18 cellular contexts compared by ENCODE assay signal in the genomic region with DNA sequence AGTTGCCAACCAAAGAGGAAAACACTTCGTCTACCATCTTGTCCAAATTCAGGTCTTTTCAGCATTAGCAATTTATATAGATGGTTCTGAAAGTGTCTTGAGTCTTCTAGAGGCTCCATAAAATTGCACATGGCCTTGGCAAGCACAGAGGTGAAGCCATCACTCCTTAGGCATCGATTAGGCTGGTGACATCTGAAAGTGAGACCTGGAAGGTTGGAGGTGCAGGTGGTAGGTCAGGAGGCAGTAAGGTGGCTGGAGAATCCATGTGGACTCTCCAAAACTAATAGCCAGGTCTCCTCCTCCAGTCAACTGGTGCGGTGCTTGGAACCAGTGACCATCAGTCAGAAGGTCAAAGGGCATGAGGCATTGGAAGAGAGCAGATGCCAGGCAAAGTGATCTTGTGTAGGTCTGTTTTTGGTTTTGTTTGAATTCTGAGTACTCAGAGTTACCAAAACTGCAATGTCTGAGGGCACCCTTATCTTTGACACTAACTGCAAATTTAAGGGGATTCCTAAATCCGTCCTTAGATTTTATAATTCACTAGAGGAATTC. TPM values are rescaled to one million over a fixed set of nuclear protein-coding genes. Genes with fewer than 3 reads are reported as not detected.
A peak's percentile ranks its signal among the peaks of the same experiment; 100 is the strongest.
DNase-seq lines count a peak whose midpoint lies in the region; ATAC-seq and TF ChIP-seq lines count a peak whose summit lies in the region.
"Had no signal": no experiment of that assay in that cellular context is flagged by ENCODE, and none has a peak within 500 bp of the region (broad histone marks: within the 10 kb centered on the region; RNA-seq: fewer than 3 reads in every experiment).

No MANE protein-coding gene starts in this region.

- H3K4me3 ChIP-seq in left ventricle myocardium inferior (no peak overlapping the region), heart left ventricle (no peak overlapping the region), stomach smooth muscle (ENCODE audit: low read length in 2 of 2) (no peak overlapping the region), brain microvascular endothelial cell (ENCODE audit: low read depth, low read length) (no peak overlapping the region)
- H3K4me3 ChIP-seq: BLaER1 treated with 17β-estradiol and CSF1 and Interleukin-3, amounts not matched to agents 10 nM and 100 nM; GM12878; GM23338 had no signal

- H3K9me3 ChIP-seq in left ventricle myocardium inferior (replicated peaks) (no peaks in the 10 kb centered on the region), heart left ventricle (peaks cover 0 to 13% (median 0%) of the 10 kb centered on the region in 12 donors), stomach smooth muscle (ENCODE audit: control insufficient read depth in 2 of 2, low read length in 2 of 2) (no peaks in the 10 kb centered on the region)

- WGBS in heart left ventricle, 4 donors: 66 to 97% (median 70%) methylated on average over 4 of the region's 4 CpGs

- TF ChIP-seq CTCF in left ventricle myocardium inferior (IDR thresholded peaks at IDR 0.05; ENCODE audit: borderline replicate concordance) (no peak), heart left ventricle (IDR thresholded peaks at IDR 0.05) (no peak), brain microvascular endothelial cell (IDR thresholded peaks at IDR 0.05; ENCODE audit: low read depth, low read length, missing control alignments) (no peak)

- no peaks in the 10 kb centered on the region for H3K27me3 ChIP-seq in left ventricle myocardium inferior (ENCODE audit: low read depth)
- no peaks in the 10 kb centered on the region for H3K27me3 ChIP-seq in heart left ventricle
- no peaks in the 10 kb centered on the region for H3K27me3 ChIP-seq in stomach smooth muscle (ENCODE audit: control insufficient read depth in 1 of 2, insufficient read depth in 2 of 2, low read length in 2 of 2)
- H3K27me3 ChIP-seq in brain microvascular endothelial cell (replicated peaks): no peaks in the 10 kb centered on the region
- H3K27me3 ChIP-seq: BLaER1 treated with 17β-estradiol and CSF1 and Interleukin-3, amounts not matched to agents 10 nM and 100 nM had no signal

- in situ Hi-C loops in brain microvascular endothelial cell (cut with HindIII; ENCODE audit: low pct_ligation_motif_present, low sequenced_read_pairs): no loop called here

- H3K27ac ChIP-seq in left ventricle myocardium inferior (replicated peaks) (peak overlapping the region; percentile 86), heart left ventricle (peak overlapping the region in 3 of 12 donors; percentile 51 to 75 (median 62)), stomach smooth muscle (ENCODE audit: low read length) (peak overlapping the region; percentile 31), brain microvascular endothelial cell (no peak overlapping the region)
- H3K27ac ChIP-seq: BLaER1 treated with 17β-estradiol and CSF1 and Interleukin-3, amounts not matched to agents 10 nM and 100 nM had no signal

- no peak overlapping the region for H3K9ac ChIP-seq in stomach smooth muscle (ENCODE audit: low read length in 2 of 2)
- H3K9ac ChIP-seq: BLaER1 treated with 17β-estradiol and CSF1 and Interleukin-3, amounts not matched to agents 10 nM and 100 nM had no signal

- no peak for DNase-seq in left ventricle myocardium inferior
- DNase-seq in heart left ventricle: no peak
- peak; percentile 24 for DNase-seq in islet precursor cell
- no peak for DNase-seq in SIG-M5 treated with dmso at 0.1 percent for 504 hours (lab: John Stamatoyannopoulos, UW; ENCODE audit: unreplicated experiment)
- no peak for DNase-seq in glomerular visceral epithelial cell (ENCODE audit: extremely low spot score)
- no peak for DNase-seq in brain microvascular endothelial cell
- DNase-seq: ACHN; CD4-positive, alpha-beta T cell; DMS79; H7 had no signal

- intact Hi-C loops in left ventricle myocardium inferior (cut with micrococcal nuclease) (no loop called here), heart left ventricle (cut with DNase I) (loop anchor here in 2 of 10 donors (2.0 to 10.0 kb wide), 2 partner anchors 31 to 101 kb away; no protein-coding TSS in a partner anchor)

- no peak for ATAC-seq in heart left ventricle
- ATAC-seq: GM23338 had no signal

- peaks cover 24% of the 10 kb centered on the region for H3K4me1 ChIP-seq in left ventricle myocardium inferior
- peaks cover 4 to 24% (median 22%) of the 10 kb centered on the region in 12 donors for H3K4me1 ChIP-seq in heart left ventricle
- H3K4me1 ChIP-seq in stomach smooth muscle (ENCODE audit: control insufficient read depth, insufficient read depth, low read length): peaks cover 21% of the 10 kb centered on the region
- H3K4me1 ChIP-seq: BLaER1 treated with 17β-estradiol and CSF1 and Interleukin-3, amounts not matched to agents 10 nM and 100 nM had no signal

- TF ChIP-seq POLR2A in heart left ventricle (IDR thresholded peaks at IDR 0.05): no peak

- H3K36me3 ChIP-seq in left ventricle myocardium inferior (no peaks in the 10 kb centered on the region), heart left ventricle (no peaks in the 10 kb centered on the region), stomach smooth muscle (ENCODE audit: control insufficient read depth in 2 of 2, insufficient read depth in 2 of 2, low read length in 2 of 2) (no peaks in the 10 kb centered on the region), brain microvascular endothelial cell (replicated peaks) (no peaks in the 10 kb centered on the region)
- H3K36me3 ChIP-seq: BLaER1 treated with 17β-estradiol and CSF1 and Interleukin-3, amounts not matched to agents 10 nM and 100 nM had no signal

RNA-seq across cellular contexts. Expression of gene APOL2, which starts 6.6 kb away (rescaled TPM):
- total RNA-seq in left ventricle myocardium inferior (69.6 TPM), heart left ventricle (100 to 1,000 TPM in 1 of 9 donors, 10 to 100 TPM in 8; 26.6 to 213 (median 55.9) TPM)
- polyA plus RNA-seq in heart left ventricle: 10 to 100 TPM; 37.2 to 44.7 TPM

RNA-seq across cellular contexts. Expression of gene APOL1, which starts 7.1 kb away (rescaled TPM):
- total RNA-seq in left ventricle myocardium inferior (15.2 TPM), heart left ventricle (100 to 1,000 TPM in 1 of 9 donors, 10 to 100 TPM in 8; 10.4 to 132 (median 18.1) TPM)
- 10 to 100 TPM; 13.4 to 18.9 TPM for polyA plus RNA-seq in heart left ventricle
- total RNA-seq: G401, GM23338, H7 had no signal

RNA-seq across cellular contexts. Expression of gene APOL4, which starts 44.3 kb away (rescaled TPM):
- total RNA-seq in left ventricle myocardium inferior (4.7 TPM), heart left ventricle (10 to 100 TPM in 2 of 9 donors, 1 to 10 TPM in 5, not detected in 2; 1.7 to 26.5 (median 5.7) TPM)
- polyA plus RNA-seq in heart left ventricle: 1 to 10 TPM; 2.8 to 3.2 TPM
- total RNA-seq: A172; CD4-positive, alpha-beta T cell; G401; GM12878; GM23338; H7; HT-29 had no signal
- polyA plus RNA-seq: GM23338, IgD-negative memory B cell had no signal
